ENCODE assay signal across 21 cellular contexts in the genomic region with DNA sequence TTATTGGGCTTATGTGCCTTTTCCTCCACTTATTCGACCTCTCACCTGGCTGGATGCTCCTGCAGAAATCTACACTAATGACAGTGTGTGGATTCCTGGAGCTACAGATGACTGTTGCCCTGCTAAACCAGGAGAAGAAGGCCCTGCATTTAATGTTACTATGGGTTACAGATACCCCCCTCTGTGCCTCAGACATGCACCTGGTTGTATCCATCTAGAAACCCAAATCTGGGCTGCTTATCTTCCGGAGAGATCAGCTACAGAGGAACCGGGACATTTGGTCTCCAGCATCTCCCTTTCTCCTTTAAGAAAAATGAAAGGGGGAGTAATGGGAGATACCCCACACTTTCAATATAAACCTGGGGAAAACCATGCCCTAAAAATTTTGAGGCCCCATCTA.
A peak's percentile ranks its signal among the peaks of the same experiment; 100 is the strongest.
DNase-seq lines count a peak whose midpoint lies in the region; ATAC-seq and TF ChIP-seq lines count a peak whose summit lies in the region.
"Had no signal": no experiment of that assay in that cellular context is flagged by ENCODE, and none has a peak within 500 bp of the region (broad histone marks: within the 10 kb centered on the region; RNA-seq: fewer than 3 reads in every experiment).

No MANE protein-coding gene starts in this region.

- CTCF ChIA-PET in mammary epithelial cell (lab: Charles Lee; ENCODE audit: low non-redundant PET), result no interaction called here

- no TSS peak for BruUV-seq in mammary epithelial cell (replicated peaks; lab: Mats Ljungman, UMichigan)

- H3K36me3 ChIP-seq in mammary epithelial cell (ENCODE audit: insufficient read depth, low read length), result no peaks in the 10 kb centered on the region
- H3K36me3 ChIP-seq: BLaER1 treated with 17β-estradiol and CSF1 and Interleukin-3, amounts not matched to agents 10 nM and 100 nM had no signal

- ATAC-seq in stimulated activated naive B cell treated with anti-CD40 and anti-IgM and Interleukin-4, amounts not matched to agents 10 μg/mL and 1 μg/mL and 100 μg/mL, for 72 hours (replicated peaks), result no peak
- ATAC-seq: A549; CD8-positive, alpha-beta T cell; GM12878 had no signal

- TF ChIP-seq CTCF in neural crest cell (conservative IDR thresholded peaks at IDR 0.05), result no peak
- TF ChIP-seq CTCF in mammary epithelial cell (conservative IDR thresholded peaks at IDR 0.05 in 1 of 2, IDR thresholded peaks at IDR 0.05 in 1 of 2; ENCODE audit: extremely low read depth in 1 of 2, insufficient read depth in 1 of 2, low read depth in 1 of 2, low read length in 2 of 2), result no peak

- no peak overlapping the region for H3K4me3 Mint-ChIP-seq in neural crest cell
- H3K4me3 Mint-ChIP-seq in stimulated activated naive B cell treated with anti-CD40 and anti-IgM and Interleukin-4, amounts not matched to agents 10 μg/mL and 1 μg/mL and 100 μg/mL, for 72 hours, result no peak overlapping the region
- H3K4me3 Mint-ChIP-seq: B cell; CD4-positive, alpha-beta T cell; CD8-positive, alpha-beta T cell had no signal

- dilution Hi-C loops in mammary epithelial cell (cut with HindIII; ENCODE audit: low sequenced_read_pairs), result no loop called here

- peaks cover 5% of the 10 kb centered on the region for H3K9me3 ChIP-seq in mammary epithelial cell (replicated peaks; ENCODE audit: insufficient read depth, low read length)
- H3K9me3 ChIP-seq: A549 had no signal

- H3K27ac ChIP-seq in mammary epithelial cell (ENCODE audit: insufficient read depth, low read depth, low read length), result no peak overlapping the region
- H3K27ac ChIP-seq: 22Rv1; A549; BLaER1 treated with 17β-estradiol and CSF1 and Interleukin-3, amounts not matched to agents 10 nM and 100 nM; C4-2B had no signal

- H3K4me3 ChIP-seq in mammary epithelial cell (replicated peaks in 1 of 3; ENCODE audit: insufficient read depth in 1 of 3, low read depth in 2 of 3, low read length in 3 of 3), result no peak overlapping the region
- H3K4me3 ChIP-seq: A549; BLaER1 treated with 17β-estradiol and CSF1 and Interleukin-3, amounts not matched to agents 10 nM and 100 nM; GM12878 had no signal

- no peak overlapping the region for H3K4me2 ChIP-seq in mammary epithelial cell (ENCODE audit: insufficient read depth, low read depth, low read length)
- H3K4me2 ChIP-seq: A549; BLaER1 treated with 17β-estradiol and CSF1 and Interleukin-3, amounts not matched to agents 10 nM and 100 nM had no signal

- peaks cover 5% of the 10 kb centered on the region for H3K4me1 Mint-ChIP-seq in neural crest cell
- no peaks in the 10 kb centered on the region for H3K4me1 Mint-ChIP-seq in stimulated activated naive B cell treated with anti-CD40 and anti-IgM and Interleukin-4, amounts not matched to agents 10 μg/mL and 1 μg/mL and 100 μg/mL, for 72 hours
- H3K4me1 Mint-ChIP-seq: B cell had no signal

- in situ Hi-C loops in mammary epithelial cell (cut with MboI; ENCODE audit: low sequenced_read_pairs in 2 of 2), result no loop called here

- H3K36me3 Mint-ChIP-seq in neural crest cell (ENCODE audit: low read depth), result peaks cover 23% of the 10 kb centered on the region
- peaks cover 0 to 5% of the 10 kb centered on the region in 2 donors for H3K36me3 Mint-ChIP-seq in stimulated activated naive B cell treated with anti-CD40 and anti-IgM and Interleukin-4, amounts not matched to agents 10 μg/mL and 1 μg/mL and 100 μg/mL, for 72 hours
- H3K36me3 Mint-ChIP-seq: CD8-positive, alpha-beta T cell had no signal

- intact Hi-C loops in mammary epithelial cell (cut with micrococcal nuclease), result no loop called here

- H2AFZ ChIP-seq in mammary epithelial cell (ENCODE audit: low read depth, low read length), result no peak overlapping the region

- no peak overlapping the region for H3K9ac ChIP-seq in mammary epithelial cell (ENCODE audit: insufficient read depth, low read length)
- H3K9ac ChIP-seq: BLaER1 treated with 17β-estradiol and CSF1 and Interleukin-3, amounts not matched to agents 10 nM and 100 nM had no signal

- WGBS in mammary epithelial cell (ENCODE audit: low coverage, missing lambda C conversion rate), result 88% methylated on average over 3 of the region's 3 CpGs

- no peaks in the 10 kb centered on the region for H3K4me1 ChIP-seq in mammary epithelial cell (ENCODE audit: insufficient read depth, low read length)
- H3K4me1 ChIP-seq: A549; BLaER1 treated with 17β-estradiol and CSF1 and Interleukin-3, amounts not matched to agents 10 nM and 100 nM had no signal

- peaks cover 16% of the 10 kb centered on the region for H3K9me3 Mint-ChIP-seq in neural crest cell
- H3K9me3 Mint-ChIP-seq in stimulated activated naive B cell treated with anti-CD40 and anti-IgM and Interleukin-4, amounts not matched to agents 10 μg/mL and 1 μg/mL and 100 μg/mL, for 72 hours, result peaks cover 12 to 18% of the 10 kb centered on the region in 2 donors

- DNase-seq in NCI-H146 (lab: John Stamatoyannopoulos, UW) (peak; percentile 17), NCI-H146 treated with DMSO at 0.1 percent for 48 hours (lab: John Stamatoyannopoulos, UW; ENCODE audit: unreplicated experiment) (no peak), neural crest cell (ENCODE audit: low read depth, low spot score) (no peak), mammary epithelial cell (no peak)
- DNase-seq in stimulated activated naive B cell treated with anti-CD40 and anti-IgM and Interleukin-4, amounts not matched to agents 10 μg/mL and 1 μg/mL and 100 μg/mL, for 72 hours, result no peak
- DNase-seq in activated CD8-positive, alpha-beta memory T cell treated with anti-CD3 and anti-CD28 coated beads, Interleukin-2, amount 50 U/mL, for 4 hours, result no peak
- DNase-seq: AML-193; CD4-positive, alpha-beta T cell; CD8-positive, alpha-beta T cell; DMS 273 treated with DMSO at 0.1 percent for 48 hours; DMS153; DMS53; DMS79; DND-41; GDM1 had no signal

- H3K27me3 ChIP-seq in mammary epithelial cell (ENCODE audit: insufficient read depth, low read length), result no peaks in the 10 kb centered on the region
- H3K27me3 ChIP-seq: BLaER1 treated with 17β-estradiol and CSF1 and Interleukin-3, amounts not matched to agents 10 nM and 100 nM had no signal

- H3K27me3 Mint-ChIP-seq in neural crest cell (ENCODE audit: low read depth), result no peaks in the 10 kb centered on the region
- H3K27me3 Mint-ChIP-seq in stimulated activated naive B cell treated with anti-CD40 and anti-IgM and Interleukin-4, amounts not matched to agents 10 μg/mL and 1 μg/mL and 100 μg/mL, for 72 hours, result no peaks in the 10 kb centered on the region
- H3K27me3 Mint-ChIP-seq: B cell; CD4-positive, alpha-beta T cell had no signal

- no peaks in the 10 kb centered on the region for H3K79me2 ChIP-seq in mammary epithelial cell (ENCODE audit: insufficient read depth, low read length)

- H4K20me1 ChIP-seq in mammary epithelial cell (ENCODE audit: insufficient read depth, low read length), result no peaks in the 10 kb centered on the region
- H4K20me1 ChIP-seq: BLaER1 treated with 17β-estradiol and CSF1 and Interleukin-3, amounts not matched to agents 10 nM and 100 nM had no signal

- peak overlapping the region; percentile 19 for H3K27ac Mint-ChIP-seq in neural crest cell (ENCODE audit: unreplicated experiment)
- H3K27ac Mint-ChIP-seq in stimulated activated naive B cell treated with anti-CD40 and anti-IgM and Interleukin-4, amounts not matched to agents 10 μg/mL and 1 μg/mL and 100 μg/mL, for 72 hours, result peak overlapping the region; percentile 16
- H3K27ac Mint-ChIP-seq: B cell; CD4-positive, alpha-beta T cell; CD8-positive, alpha-beta T cell had no signal
